Comparison of ENCODE assay signal across 6 cellular contexts in genomic region chr17:29651913-29652312, GRCh38. TPM values are rescaled to one million over a fixed set of nuclear protein-coding genes. Genes with fewer than 3 reads are reported as not detected.
DNase-seq lines count a peak whose midpoint lies in the region; ATAC-seq and TF ChIP-seq lines count a peak whose summit lies in the region.
"Not testable (repeated sequence)": the region's sequence is repeated elsewhere in the genome, so short reads cannot be mapped to it uniquely, and the experiment has no call there.

No MANE protein-coding gene starts in this region.

- H3K4me3 ChIP-seq in right cardiac atrium (ENCODE audit: low read length); skeletal muscle tissue (ENCODE audit: low read length in 3 of 3); thyroid gland (replicated peaks in 1 of 3): not testable (repeated sequence)

- H3K9me3 Mint-ChIP-seq in activated T-cell treated with anti-CD3 and anti-CD28 coated beads, Interleukin-2, amount 50 U/mL, for 72 hours: not testable (repeated sequence)

- not testable (repeated sequence) for TF ChIP-seq POLR2A in thyroid gland (IDR thresholded peaks at IDR 0.05)

- H3K27me3 ChIP-seq in right cardiac atrium (ENCODE audit: control insufficient read depth, insufficient read depth); skeletal muscle tissue (ENCODE audit: control insufficient read depth in 3 of 3, insufficient read depth in 3 of 3, low read length in 3 of 3); thyroid gland: not testable (repeated sequence)

- 92% methylated on average over 7 of the region's 7 CpGs for WGBS in right cardiac atrium
- 91 to 95% methylated on average over 7 of the region's 7 CpGs for WGBS in thyroid gland, 2 donors

- not testable (repeated sequence) for DNase-seq in activated T-cell treated with anti-CD3 and anti-CD28 coated beads, Interleukin-2, amount 50 U/mL, for 72 hours; sciatic nerve (ENCODE audit: low spot score); thyroid gland
- peak; percentile 55 for DNase-seq in fibroblast of gingiva (ENCODE audit: low read depth)
- DNase-seq in right cardiac atrium: peak in 2 of 3 donors; percentile 12 to 57

- not testable (repeated sequence) for H3K4me1 Mint-ChIP-seq in activated T-cell treated with anti-CD3 and anti-CD28 coated beads, Interleukin-2, amount 50 U/mL, for 72 hours (ENCODE audit: low read depth)

- not testable (repeated sequence) for TF ChIP-seq CTCF in thyroid gland (IDR thresholded peaks at IDR 0.05)

- H3K27ac ChIP-seq in right cardiac atrium (ENCODE audit: low read length) (peak overlapping the region; percentile 37), skeletal muscle tissue (ENCODE audit: low read depth, low read length) (peak overlapping the region; percentile 8), thyroid gland (peak overlapping the region; percentile 25 to 58 (median 48))

- peak overlapping the region; percentile 15 for H3K27ac Mint-ChIP-seq in activated T-cell treated with anti-CD3 and anti-CD28 coated beads, Interleukin-2, amount 50 U/mL, for 72 hours

- not testable (repeated sequence) for H3K4me1 ChIP-seq in right cardiac atrium (ENCODE audit: control insufficient read depth, insufficient read depth, low read length); skeletal muscle tissue (ENCODE audit: control insufficient read depth in 3 of 3, insufficient read depth in 3 of 3, low read length in 3 of 3)
- peaks cover 10 to 28% of the 10 kb centered on the region in 2 donors for H3K4me1 ChIP-seq in thyroid gland

- H3K4me3 Mint-ChIP-seq in activated T-cell treated with anti-CD3 and anti-CD28 coated beads, Interleukin-2, amount 50 U/mL, for 72 hours: not testable (repeated sequence)

- H3K9ac ChIP-seq in skeletal muscle tissue (ENCODE audit: low read depth in 1 of 3, low read length in 3 of 3): not testable (repeated sequence)

- H3K27me3 Mint-ChIP-seq in activated T-cell treated with anti-CD3 and anti-CD28 coated beads, Interleukin-2, amount 50 U/mL, for 72 hours (ENCODE audit: low read depth): not testable (repeated sequence)

- peaks cover 2 to 16% of the 10 kb centered on the region in 2 donors for H3K36me3 Mint-ChIP-seq in activated T-cell treated with anti-CD3 and anti-CD28 coated beads, Interleukin-2, amount 50 U/mL, for 72 hours (ENCODE audit: insufficient read depth in 2 of 2)

- intact Hi-C loops in right cardiac atrium (cut with DNase I); sciatic nerve (cut with DNase I); thyroid gland (cut with DNase I): not testable (repeated sequence)

- not testable (repeated sequence) for H3K9me3 ChIP-seq in right cardiac atrium (ENCODE audit: control insufficient read depth, low read length); skeletal muscle tissue (ENCODE audit: control insufficient read depth in 3 of 3, low read length in 3 of 3); thyroid gland

- H3K36me3 ChIP-seq in skeletal muscle tissue (ENCODE audit: control insufficient read depth in 3 of 3, insufficient read depth in 3 of 3, low read length in 3 of 3): peaks cover 10 to 27% (median 23%) of the 10 kb centered on the region in 3 donors
- not testable (repeated sequence) for H3K36me3 ChIP-seq in thyroid gland

- not testable (repeated sequence) for ATAC-seq in activated T-cell treated with anti-CD3 and anti-CD28 coated beads, Interleukin-2, amount 50 U/mL, for 72 hours (replicated peaks in 1 of 2); right cardiac atrium
- peak; percentile 84 for ATAC-seq in sciatic nerve

RNA-seq across cellular contexts. Expression of gene CORO6, which starts 29.2 kb away (rescaled TPM):
- total RNA-seq in activated T-cell treated with anti-CD3 and anti-CD28 coated beads, Interleukin-2, amount 50 U/mL, for 72 hours: 10 to 100 TPM; 10.4 to 13.9 TPM
- 100 to 1,000 TPM in 3 of 4 donors, 10 to 100 TPM in 1; 93.5 to 148 (median 113) TPM for total RNA-seq in right cardiac atrium
- polyA plus RNA-seq in right cardiac atrium: 98.5 TPM
- total RNA-seq in sciatic nerve: 21.5 TPM
- 43.3 TPM for total RNA-seq in skeletal muscle tissue
- 100 to 1,000 TPM in 2 of 4 donors, 10 to 100 TPM in 2; 65.3 to 161 (median 99.2) TPM for total RNA-seq in thyroid gland

RNA-seq across cellular contexts. Expression of gene ANKRD13B, which starts 59.0 kb away (rescaled TPM):
- total RNA-seq in activated T-cell treated with anti-CD3 and anti-CD28 coated beads, Interleukin-2, amount 50 U/mL, for 72 hours: 10 to 100 TPM in 1 of 2 donors, 1 to 10 TPM in 1; 7.9 to 13.5 TPM
- 10 to 100 TPM in 1 of 4 donors, 1 to 10 TPM in 3; 5.4 to 11.0 (median 7.4) TPM for total RNA-seq in right cardiac atrium
- polyA plus RNA-seq in right cardiac atrium: 5.0 TPM
- total RNA-seq in sciatic nerve: 22.4 TPM
- total RNA-seq in skeletal muscle tissue: 9.4 TPM
- total RNA-seq in thyroid gland: 1 to 10 TPM; 1.6 to 5.8 (median 3.1) TPM
